In the genomic region with DNA sequence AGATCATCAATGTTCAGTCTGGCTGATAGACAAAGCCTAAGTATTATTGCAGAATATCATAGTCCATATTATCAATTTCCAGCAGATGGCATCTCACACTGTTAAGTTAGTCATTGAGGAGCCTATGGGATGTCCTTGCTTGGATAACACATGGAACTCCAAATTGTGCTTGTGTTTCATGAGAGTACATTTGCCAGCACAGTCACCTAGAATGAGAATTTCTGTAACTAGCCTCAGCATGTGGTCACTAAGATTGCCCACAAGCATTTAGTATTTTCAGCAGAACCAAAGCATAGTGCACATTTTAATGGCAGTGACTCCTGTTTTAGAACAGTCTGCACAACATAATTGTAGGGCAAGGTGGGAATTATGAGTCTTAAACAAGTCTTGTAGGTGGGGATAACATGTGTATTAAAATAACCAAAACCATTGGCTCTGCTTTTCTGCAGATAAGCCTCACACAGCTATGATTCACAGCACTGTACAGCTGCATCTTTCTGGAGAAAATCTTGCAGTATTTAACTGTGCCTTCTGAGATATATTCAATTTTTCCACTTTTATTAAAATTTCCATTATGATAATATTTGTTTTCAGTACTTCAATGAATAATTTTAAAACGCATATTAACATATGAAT, we compare ENCODE assay signal across 8 cellular contexts.
DNase-seq lines count a peak whose midpoint lies in the region; ATAC-seq, FAIRE-seq and TF ChIP-seq lines count a peak whose summit lies in the region.

No MANE protein-coding gene starts in this region.

- no peak for TF ChIP-seq CTCF in endodermal cell (conservative IDR thresholded peaks at IDR 0.05)

- H3K9ac ChIP-seq in endodermal cell (ENCODE audit: extremely low read depth, low read length, poor library complexity, severe bottlenecking): no peak overlapping the region

- no peaks in the 10 kb centered on the region for H3K9me3 Mint-ChIP-seq in endodermal cell
- H3K9me3 Mint-ChIP-seq in activated T-cell treated with anti-CD3 and anti-CD28 coated beads, Interleukin-2, amount 50 U/mL, for 72 hours: peaks cover 2 to 6% of the 10 kb centered on the region in 2 donors

- TF ChIP-seq EP300 in Ishikawa (IDR thresholded peaks at IDR 0.05; ENCODE audit: borderline replicate concordance): no peak

- intact Hi-C loops in aorta (cut with DNase I): no loop called here

- DNase-seq in AG20443 (ENCODE audit: low spot score) (peak; percentile 42), RKO (ENCODE audit: low spot score) (peak; percentile 16), endodermal cell (no peak), aorta (no peak)
- DNase-seq in activated T-cell treated with anti-CD3 and anti-CD28 coated beads, Interleukin-2, amount 50 U/mL, for 72 hours: no peak

- peak; percentile 45 for TF ChIP-seq RAD21 in Ishikawa (IDR thresholded peaks at IDR 0.05; ENCODE audit: low read depth)

- FAIRE-seq in islet of Langerhans (lab: Jason Lieb, UNC): peak; percentile 69

- no peaks in the 10 kb centered on the region for H3K27me3 Mint-ChIP-seq in endodermal cell (ENCODE audit: insufficient read depth)
- no peaks in the 10 kb centered on the region for H3K27me3 Mint-ChIP-seq in activated T-cell treated with anti-CD3 and anti-CD28 coated beads, Interleukin-2, amount 50 U/mL, for 72 hours (ENCODE audit: low read depth)

- 100% methylated on average over 1 of the region's 1 CpG for WGBS in endodermal cell (ENCODE audit: insufficient coverage in 1 of 2, insufficient read length in 1 of 2), 2 experiments
- WGBS in aorta, 2 donors: 66 to 72% methylated on average over 1 of the region's 1 CpG

- H3K36me3 ChIP-seq in endodermal cell (ENCODE audit: control insufficient read depth, insufficient read depth, low read length) (no peaks in the 10 kb centered on the region), aorta (ENCODE audit: control insufficient read depth in 1 of 2, insufficient read depth in 2 of 2, low read length in 1 of 2) (no peaks in the 10 kb centered on the region)

- H3K27me3 ChIP-seq in endodermal cell (ENCODE audit: control insufficient read depth, insufficient read depth, low read length, poor library complexity, severe bottlenecking): no peaks in the 10 kb centered on the region
- H3K27me3 ChIP-seq in aorta (ENCODE audit: control insufficient read depth in 1 of 2, insufficient read depth in 2 of 2, low read length in 1 of 2): no peaks in the 10 kb centered on the region

- H3K4me1 Mint-ChIP-seq in endodermal cell: no peaks in the 10 kb centered on the region
- H3K4me1 Mint-ChIP-seq in activated T-cell treated with anti-CD3 and anti-CD28 coated beads, Interleukin-2, amount 50 U/mL, for 72 hours (ENCODE audit: low read depth): no peaks in the 10 kb centered on the region

- no peak overlapping the region for H3K4me3 Mint-ChIP-seq in endodermal cell
- no peak overlapping the region for H3K4me3 Mint-ChIP-seq in activated T-cell treated with anti-CD3 and anti-CD28 coated beads, Interleukin-2, amount 50 U/mL, for 72 hours

- H3K27ac ChIP-seq in endodermal cell (ENCODE audit: low read depth, low read length): no peak overlapping the region
- no peak overlapping the region for H3K27ac ChIP-seq in aorta (ENCODE audit: low read depth in 1 of 2, low read length in 2 of 2)

- H3K36me3 Mint-ChIP-seq in endodermal cell (ENCODE audit: low read depth): no peaks in the 10 kb centered on the region
- H3K36me3 Mint-ChIP-seq in activated T-cell treated with anti-CD3 and anti-CD28 coated beads, Interleukin-2, amount 50 U/mL, for 72 hours (ENCODE audit: insufficient read depth in 2 of 2): no peaks in the 10 kb centered on the region

- H3K9me3 ChIP-seq in endodermal cell (ENCODE audit: control insufficient read depth, low read length) (no peaks in the 10 kb centered on the region), aorta (ENCODE audit: control insufficient read depth, low read length) (no peaks in the 10 kb centered on the region)

- H3K4me1 ChIP-seq in endodermal cell (ENCODE audit: control insufficient read depth, insufficient read depth, low read length): no peaks in the 10 kb centered on the region
- H3K4me1 ChIP-seq in aorta (ENCODE audit: control insufficient read depth in 1 of 2, insufficient read depth in 2 of 2, low read length in 2 of 2): no peaks in the 10 kb centered on the region

- ATAC-seq in HG03095 (IDR thresholded peaks at IDR 0.05; ENCODE audit: unreplicated experiment): no peak
- no peak for ATAC-seq in activated T-cell treated with anti-CD3 and anti-CD28 coated beads, Interleukin-2, amount 50 U/mL, for 72 hours (replicated peaks in 1 of 2)
- ATAC-seq in aorta (ENCODE audit: low FRiP score): no peak

- no peak overlapping the region for H3K4me3 ChIP-seq in endodermal cell (ENCODE audit: low read length)
- H3K4me3 ChIP-seq in aorta (ENCODE audit: low read length in 2 of 2): no peak overlapping the region

- H3K27ac Mint-ChIP-seq in endodermal cell: no peak overlapping the region
- no peak overlapping the region for H3K27ac Mint-ChIP-seq in activated T-cell treated with anti-CD3 and anti-CD28 coated beads, Interleukin-2, amount 50 U/mL, for 72 hours

TF ChIP-seq in Ishikawa, 13 proteins besides CTCF, POLR2A, EP300 and RAD21:
- TF ChIP-seq YY1 (IDR thresholded peaks at IDR 0.05; ENCODE audit: low read depth) (no peak), CEBPB (IDR thresholded peaks at IDR 0.05) (no peak), TAF1 (IDR thresholded peaks at IDR 0.05; ENCODE audit: low read depth) (no peak), TCF12 (IDR thresholded peaks at IDR 0.05; ENCODE audit: low read depth) (no peak), TEAD4 (IDR thresholded peaks at IDR 0.05) (no peak), CREB1 (IDR thresholded peaks at IDR 0.05; ENCODE audit: low read depth) (no peak), EGR1 (IDR thresholded peaks at IDR 0.05) (no peak), FOXM1 (IDR thresholded peaks at IDR 0.05; ENCODE audit: borderline replicate concordance, low read depth) (no peak), ZBTB7A (IDR thresholded peaks at IDR 0.05; ENCODE audit: low read depth) (no peak), NFIC (IDR thresholded peaks at IDR 0.05) (no peak)
- TF ChIP-seq, protein P1, sequence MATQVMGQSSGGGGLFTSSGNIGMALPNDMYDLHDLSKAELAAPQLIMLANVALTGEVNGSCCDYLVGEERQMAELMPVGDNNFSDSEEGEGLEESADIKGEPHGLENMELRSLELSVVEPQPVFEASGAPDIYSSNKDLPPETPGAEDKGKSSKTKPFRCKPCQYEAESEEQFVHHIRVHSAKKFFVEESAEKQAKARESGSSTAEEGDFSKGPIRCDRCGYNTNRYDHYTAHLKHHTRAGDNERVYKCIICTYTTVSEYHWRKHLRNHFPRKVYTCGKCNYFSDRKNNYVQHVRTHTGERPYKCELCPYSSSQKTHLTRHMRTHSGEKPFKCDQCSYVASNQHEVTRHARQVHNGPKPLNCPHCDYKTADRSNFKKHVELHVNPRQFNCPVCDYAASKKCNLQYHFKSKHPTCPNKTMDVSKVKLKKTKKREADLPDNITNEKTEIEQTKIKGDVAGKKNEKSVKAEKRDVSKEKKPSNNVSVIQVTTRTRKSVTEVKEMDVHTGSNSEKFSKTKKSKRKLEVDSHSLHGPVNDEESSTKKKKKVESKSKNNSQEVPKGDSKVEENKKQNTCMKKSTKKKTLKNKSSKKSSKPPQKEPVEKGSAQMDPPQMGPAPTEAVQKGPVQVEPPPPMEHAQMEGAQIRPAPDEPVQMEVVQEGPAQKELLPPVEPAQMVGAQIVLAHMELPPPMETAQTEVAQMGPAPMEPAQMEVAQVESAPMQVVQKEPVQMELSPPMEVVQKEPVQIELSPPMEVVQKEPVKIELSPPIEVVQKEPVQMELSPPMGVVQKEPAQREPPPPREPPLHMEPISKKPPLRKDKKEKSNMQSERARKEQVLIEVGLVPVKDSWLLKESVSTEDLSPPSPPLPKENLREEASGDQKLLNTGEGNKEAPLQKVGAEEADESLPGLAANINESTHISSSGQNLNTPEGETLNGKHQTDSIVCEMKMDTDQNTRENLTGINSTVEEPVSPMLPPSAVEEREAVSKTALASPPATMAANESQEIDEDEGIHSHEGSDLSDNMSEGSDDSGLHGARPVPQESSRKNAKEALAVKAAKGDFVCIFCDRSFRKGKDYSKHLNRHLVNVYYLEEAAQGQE (IDR thresholded peaks at IDR 0.05; ENCODE audit: low read depth): no peak
- TF ChIP-seq, protein P2, sequence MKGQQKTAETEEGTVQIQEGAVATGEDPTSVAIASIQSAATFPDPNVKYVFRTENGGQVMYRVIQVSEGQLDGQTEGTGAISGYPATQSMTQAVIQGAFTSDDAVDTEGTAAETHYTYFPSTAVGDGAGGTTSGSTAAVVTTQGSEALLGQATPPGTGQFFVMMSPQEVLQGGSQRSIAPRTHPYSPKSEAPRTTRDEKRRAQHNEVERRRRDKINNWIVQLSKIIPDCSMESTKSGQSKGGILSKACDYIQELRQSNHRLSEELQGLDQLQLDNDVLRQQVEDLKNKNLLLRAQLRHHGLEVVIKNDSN (IDR thresholded peaks at IDR 0.05): no peak
- TF ChIP-seq, protein P3, sequence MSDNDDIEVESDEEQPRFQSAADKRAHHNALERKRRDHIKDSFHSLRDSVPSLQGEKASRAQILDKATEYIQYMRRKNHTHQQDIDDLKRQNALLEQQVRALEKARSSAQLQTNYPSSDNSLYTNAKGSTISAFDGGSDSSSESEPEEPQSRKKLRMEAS (IDR thresholded peaks at IDR 0.05): no peak

Comparison
In these comparisons a context has a peak if more than half of its experiments do, and no peak if none do; other contexts are left out.
1. DNase-seq: peak in AG20443 (single experiment) and RKO (single experiment); none in endodermal cell (single experiment), activated T-cell treated with anti-CD3 and anti-CD28 coated beads, Interleukin-2, amount 50 U/mL, for 72 hours (0 of 2) and aorta (0 of 2).